ENCODE assay signal across 8 cellular contexts in genomic region chr2:119679526-119679837, GRCh38. TPM values are rescaled to one million over a fixed set of nuclear protein-coding genes. Genes with fewer than 3 reads are reported as not detected.
DNase-seq lines count a peak whose midpoint lies in the region; ATAC-seq and TF ChIP-seq lines count a peak whose summit lies in the region.

No MANE protein-coding gene starts in this region.

- H3K9me3 ChIP-seq in CD4-positive, CD25-positive, alpha-beta regulatory T cell (ENCODE audit: control insufficient read depth in 2 of 2, low read length in 2 of 2), result no peaks in the 10 kb centered on the region
- H3K9me3 ChIP-seq in duodenal mucosa (ENCODE audit: control insufficient read depth in 1 of 2, low read length in 2 of 2) (no peaks in the 10 kb centered on the region), neural cell (ENCODE audit: low read length) (no peaks in the 10 kb centered on the region)

- no peak for TF ChIP-seq CTCF in KMS-11 (conservative IDR thresholded peaks at IDR 0.05; ENCODE audit: low read depth, low read length)
- no peak for TF ChIP-seq CTCF in neural cell (IDR thresholded peaks at IDR 0.05; ENCODE audit: poor library complexity, severe bottlenecking)

- H3K9ac ChIP-seq in KMS-11 (peak overlapping the region; percentile 76), duodenal mucosa (ENCODE audit: low read depth in 1 of 2, low read length in 2 of 2) (peak overlapping the region; percentile 48 to 65), neural cell (ENCODE audit: low read length) (peak overlapping the region; percentile 63)

- H3K4me2 ChIP-seq in KMS-11 (peak overlapping the region; percentile 80), neural cell (ENCODE audit: low read length) (peak overlapping the region; percentile 86)

- H3K4me3 ChIP-seq in CD4-positive, CD25-positive, alpha-beta regulatory T cell (ENCODE audit: low read depth, low read length), result peak overlapping the region; percentile 80
- H3K4me3 ChIP-seq in KMS-11 (IDR thresholded peaks at IDR 0.05; ENCODE audit: insufficient read depth, low read depth, low read length) (peak overlapping the region; percentile 80), duodenal mucosa (ENCODE audit: low read depth in 1 of 2, low read length in 2 of 2) (peak overlapping the region; percentile 86 to 90), neural cell (ENCODE audit: low read length) (peak overlapping the region; percentile 86)

- peaks cover 15% of the 10 kb centered on the region for H3K4me1 ChIP-seq in CD4-positive, CD25-positive, alpha-beta regulatory T cell (ENCODE audit: control insufficient read depth, insufficient read depth, low read length, poor library complexity, severe bottlenecking)
- H3K4me1 ChIP-seq in KMS-11 (ENCODE audit: low read depth, poor library complexity, severe bottlenecking), result no peaks in the 10 kb centered on the region
- peaks cover 11 to 12% of the 10 kb centered on the region in 2 donors for H3K4me1 ChIP-seq in duodenal mucosa (ENCODE audit: control insufficient read depth in 1 of 2, insufficient read depth in 2 of 2, low read length in 2 of 2)

- peak overlapping the region; percentile 76 to 99 (median 77) for H3K27ac Mint-ChIP-seq in CD4-positive, CD25-positive, alpha-beta regulatory T cell

- no peaks in the 10 kb centered on the region for H3K36me3 ChIP-seq in CD4-positive, CD25-positive, alpha-beta regulatory T cell (ENCODE audit: control insufficient read depth, insufficient read depth, low read length)
- H3K36me3 ChIP-seq in KMS-11 (ENCODE audit: insufficient read depth) (no peaks in the 10 kb centered on the region), duodenal mucosa (ENCODE audit: control insufficient read depth in 1 of 2, insufficient read depth in 2 of 2, low read length in 2 of 2) (peaks cover 0 to 23% of the 10 kb centered on the region in 2 donors), neural cell (ENCODE audit: insufficient read depth, low read length) (no peaks in the 10 kb centered on the region)

- no peaks in the 10 kb centered on the region for H3K9me2 ChIP-seq in neural cell (ENCODE audit: insufficient read depth, low read length)

- no peak for ATAC-seq in CD4-positive, CD25-positive, alpha-beta regulatory T cell (ENCODE audit: low read depth in 2 of 2)
- no peak for ATAC-seq in activated CD4-positive, CD25-positive, alpha-beta regulatory T cell treated with anti-CD3 and anti-CD28 coated beads, Interleukin-2, amount 50 U/mL, for 24 hours

- H3K36me3 Mint-ChIP-seq in CD4-positive, CD25-positive, alpha-beta regulatory T cell, result peaks cover 9% of the 10 kb centered on the region

- H3K27me3 ChIP-seq in CD4-positive, CD25-positive, alpha-beta regulatory T cell (ENCODE audit: control insufficient read depth, insufficient read depth, low read length), result no peaks in the 10 kb centered on the region
- H3K27me3 ChIP-seq in KMS-11 (ENCODE audit: insufficient read depth, low read depth) (no peaks in the 10 kb centered on the region), duodenal mucosa (ENCODE audit: control insufficient read depth in 1 of 2, insufficient read depth in 2 of 2, low read length in 2 of 2) (no peaks in the 10 kb centered on the region), neural cell (ENCODE audit: insufficient read depth, low read depth, low read length) (no peaks in the 10 kb centered on the region)

- no peak for TF ChIP-seq EP300 in neural cell (conservative IDR thresholded peaks at IDR 0.05; ENCODE audit: poor library complexity, severe bottlenecking)

- peaks cover 5 to 46% (median 26%) of the 10 kb centered on the region in 4 donors for H3K4me1 Mint-ChIP-seq in CD4-positive, CD25-positive, alpha-beta regulatory T cell

- H3K9me3 Mint-ChIP-seq in CD4-positive, CD25-positive, alpha-beta regulatory T cell, result peaks cover 0 to 4% (median 0%) of the 10 kb centered on the region in 7 donors

- H3K27me3 Mint-ChIP-seq in CD4-positive, CD25-positive, alpha-beta regulatory T cell, result peaks cover 8% of the 10 kb centered on the region

- H3K27ac ChIP-seq in CD4-positive, CD25-positive, alpha-beta regulatory T cell (ENCODE audit: insufficient read depth, low read length, poor library complexity, severe bottlenecking), result peak overlapping the region; percentile 76
- H3K27ac ChIP-seq in KMS-11, result no peak overlapping the region; the same call in 1 of the 2 replicates
- H3K27ac ChIP-seq in duodenal mucosa (ENCODE audit: low read depth, low read length), result peak overlapping the region; percentile 48
- no peak overlapping the region for H3K27ac ChIP-seq in neural cell (ENCODE audit: low read length)

- peak overlapping the region; percentile 88 to 96 (median 93) for H3K4me3 Mint-ChIP-seq in CD4-positive, CD25-positive, alpha-beta regulatory T cell

- H3K79me2 ChIP-seq in KMS-11 (ENCODE audit: insufficient read depth, low read depth), result peaks cover 13% of the 10 kb centered on the region; the same call in 1 of the 2 replicates
- H3K79me2 ChIP-seq in neural cell (replicated peaks; ENCODE audit: insufficient read depth, low read length), result no peaks in the 10 kb centered on the region

- TF ChIP-seq RAD21 in neural cell (conservative IDR thresholded peaks at IDR 0.05), result no peak

- peak in 1 of 3 donors; percentile 32 for DNase-seq in CD4-positive, CD25-positive, alpha-beta regulatory T cell
- no peak for DNase-seq in central memory CD4-positive, alpha-beta T cell
- DNase-seq in globus pallidus (ENCODE audit: low spot score) (no peak), nucleus accumbens (lab: John Stamatoyannopoulos, UW) (no peak)

- no peaks in the 10 kb centered on the region for H3F3A ChIP-seq in neural cell (ENCODE audit: insufficient read depth, low read length, poor library complexity, severe bottlenecking)

- H2AFZ ChIP-seq in KMS-11 (ENCODE audit: low read depth) (peak overlapping the region; percentile 81), neural cell (ENCODE audit: low read depth, low read length) (peak overlapping the region; percentile 60)

- H4K20me1 ChIP-seq in KMS-11 (ENCODE audit: insufficient read depth) (no peaks in the 10 kb centered on the region), neural cell (ENCODE audit: insufficient read depth) (no peaks in the 10 kb centered on the region)

TF ChIP-seq in neural cell, 6 proteins besides CTCF, POLR2A, EP300 and RAD21:
- no peak for TF ChIP-seq POLR2AphosphoS5 (IDR thresholded peaks at IDR 0.05)
- no peak for TF ChIP-seq SMC3 (conservative IDR thresholded peaks at IDR 0.05; ENCODE audit: poor library complexity)
- TF ChIP-seq MXI1 (conservative IDR thresholded peaks at IDR 0.05; ENCODE audit: poor library complexity, severe bottlenecking), result no peak
- no peak for TF ChIP-seq TAF1 (IDR thresholded peaks at IDR 0.05; ENCODE audit: low read depth)
- TF ChIP-seq, protein P1, sequence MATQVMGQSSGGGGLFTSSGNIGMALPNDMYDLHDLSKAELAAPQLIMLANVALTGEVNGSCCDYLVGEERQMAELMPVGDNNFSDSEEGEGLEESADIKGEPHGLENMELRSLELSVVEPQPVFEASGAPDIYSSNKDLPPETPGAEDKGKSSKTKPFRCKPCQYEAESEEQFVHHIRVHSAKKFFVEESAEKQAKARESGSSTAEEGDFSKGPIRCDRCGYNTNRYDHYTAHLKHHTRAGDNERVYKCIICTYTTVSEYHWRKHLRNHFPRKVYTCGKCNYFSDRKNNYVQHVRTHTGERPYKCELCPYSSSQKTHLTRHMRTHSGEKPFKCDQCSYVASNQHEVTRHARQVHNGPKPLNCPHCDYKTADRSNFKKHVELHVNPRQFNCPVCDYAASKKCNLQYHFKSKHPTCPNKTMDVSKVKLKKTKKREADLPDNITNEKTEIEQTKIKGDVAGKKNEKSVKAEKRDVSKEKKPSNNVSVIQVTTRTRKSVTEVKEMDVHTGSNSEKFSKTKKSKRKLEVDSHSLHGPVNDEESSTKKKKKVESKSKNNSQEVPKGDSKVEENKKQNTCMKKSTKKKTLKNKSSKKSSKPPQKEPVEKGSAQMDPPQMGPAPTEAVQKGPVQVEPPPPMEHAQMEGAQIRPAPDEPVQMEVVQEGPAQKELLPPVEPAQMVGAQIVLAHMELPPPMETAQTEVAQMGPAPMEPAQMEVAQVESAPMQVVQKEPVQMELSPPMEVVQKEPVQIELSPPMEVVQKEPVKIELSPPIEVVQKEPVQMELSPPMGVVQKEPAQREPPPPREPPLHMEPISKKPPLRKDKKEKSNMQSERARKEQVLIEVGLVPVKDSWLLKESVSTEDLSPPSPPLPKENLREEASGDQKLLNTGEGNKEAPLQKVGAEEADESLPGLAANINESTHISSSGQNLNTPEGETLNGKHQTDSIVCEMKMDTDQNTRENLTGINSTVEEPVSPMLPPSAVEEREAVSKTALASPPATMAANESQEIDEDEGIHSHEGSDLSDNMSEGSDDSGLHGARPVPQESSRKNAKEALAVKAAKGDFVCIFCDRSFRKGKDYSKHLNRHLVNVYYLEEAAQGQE (IDR thresholded peaks at IDR 0.05; ENCODE audit: borderline replicate concordance), result no peak
- TF ChIP-seq EZH2 (IDR thresholded peaks at IDR 0.05; ENCODE audit: borderline replicate concordance, insufficient read depth, low read length, poor library complexity, severe bottlenecking), result no peak

RNA-seq across cellular contexts. Expression of gene TMEM177, which starts 0.5 kb away (rescaled TPM):
- 6.3 TPM for total RNA-seq in CD4-positive, CD25-positive, alpha-beta regulatory T cell
- 10 to 100 TPM in 3 of 4 donors, 1 to 10 TPM in 1; 6.3 to 15.5 (median 12.2) TPM for polyA plus RNA-seq in CD4-positive, CD25-positive, alpha-beta regulatory T cell
- 10.0 and 18.0 TPM in 2 replicates for polyA plus RNA-seq in neural cell
- polyA minus RNA-seq in neural cell, result 10.9 and 12.9 TPM in 2 replicates

Comparison
In these comparisons a context has a peak if more than half of its experiments do, and no peak if none do; other contexts are left out.
1. H3K27ac ChIP-seq: peak in CD4-positive, CD25-positive, alpha-beta regulatory T cell (single experiment) and duodenal mucosa (single experiment); none in KMS-11 (single experiment) and neural cell (single experiment).
2. Peak in every context shown above with its lines, with median percentiles within 50 percentile points of each other: H3K4me3 ChIP-seq and H3K9ac ChIP-seq.